Comparison of ENCODE assay signal across 1 cellular context in genomic region chr4:121819216-121819980, GRCh38.
TF ChIP-seq lines count a peak whose summit lies in the region.

No MANE protein-coding gene starts in this region.

TF ChIP-seq in IMR-90, 13 proteins besides CTCF, POLR2A, EP300 and RAD21:
- TF ChIP-seq, protein P1, sequence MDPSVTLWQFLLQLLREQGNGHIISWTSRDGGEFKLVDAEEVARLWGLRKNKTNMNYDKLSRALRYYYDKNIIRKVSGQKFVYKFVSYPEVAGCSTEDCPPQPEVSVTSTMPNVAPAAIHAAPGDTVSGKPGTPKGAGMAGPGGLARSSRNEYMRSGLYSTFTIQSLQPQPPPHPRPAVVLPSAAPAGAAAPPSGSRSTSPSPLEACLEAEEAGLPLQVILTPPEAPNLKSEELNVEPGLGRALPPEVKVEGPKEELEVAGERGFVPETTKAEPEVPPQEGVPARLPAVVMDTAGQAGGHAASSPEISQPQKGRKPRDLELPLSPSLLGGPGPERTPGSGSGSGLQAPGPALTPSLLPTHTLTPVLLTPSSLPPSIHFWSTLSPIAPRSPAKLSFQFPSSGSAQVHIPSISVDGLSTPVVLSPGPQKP (IDR thresholded peaks at IDR 0.05; ENCODE audit: borderline replicate concordance, low read depth, low read length): no peak
- TF ChIP-seq BHLHE40 (IDR thresholded peaks at IDR 0.05; ENCODE audit: low read depth, low read length): no peak
- no peak for TF ChIP-seq NFE2L2 (IDR thresholded peaks at IDR 0.05; ENCODE audit: low read depth, low read length)
- no peak for TF ChIP-seq MAZ (IDR thresholded peaks at IDR 0.05; ENCODE audit: borderline replicate concordance, low read depth, low read length)
- no peak for TF ChIP-seq FOS (IDR thresholded peaks at IDR 0.05; ENCODE audit: low read depth, low read length)
- no peak for TF ChIP-seq MAFK (IDR thresholded peaks at IDR 0.05; ENCODE audit: low read depth, low read length)
- no peak for TF ChIP-seq SMC3 (IDR thresholded peaks at IDR 0.05; ENCODE audit: low read depth, low read length)
- TF ChIP-seq RCOR1 (IDR thresholded peaks at IDR 0.05; ENCODE audit: insufficient replicate concordance, low read length): no peak
- TF ChIP-seq, protein P2, sequence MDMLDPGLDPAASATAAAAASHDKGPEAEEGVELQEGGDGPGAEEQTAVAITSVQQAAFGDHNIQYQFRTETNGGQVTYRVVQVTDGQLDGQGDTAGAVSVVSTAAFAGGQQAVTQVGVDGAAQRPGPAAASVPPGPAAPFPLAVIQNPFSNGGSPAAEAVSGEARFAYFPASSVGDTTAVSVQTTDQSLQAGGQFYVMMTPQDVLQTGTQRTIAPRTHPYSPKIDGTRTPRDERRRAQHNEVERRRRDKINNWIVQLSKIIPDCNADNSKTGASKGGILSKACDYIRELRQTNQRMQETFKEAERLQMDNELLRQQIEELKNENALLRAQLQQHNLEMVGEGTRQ (IDR thresholded peaks at IDR 0.05; ENCODE audit: low read depth, low read length): no peak
- TF ChIP-seq MXI1 (IDR thresholded peaks at IDR 0.05; ENCODE audit: borderline replicate concordance, low read depth, low read length): no peak
- TF ChIP-seq RFX5 (IDR thresholded peaks at IDR 0.05; ENCODE audit: low read depth, low read length): no peak
- TF ChIP-seq CHD1 (IDR thresholded peaks at IDR 0.05; ENCODE audit: low read depth, low read length): no peak
- TF ChIP-seq CEBPB (IDR thresholded peaks at IDR 0.05; ENCODE audit: low read depth, low read length): no peak
